ENCODE assay signal across 1 cellular context in the genomic region with DNA sequence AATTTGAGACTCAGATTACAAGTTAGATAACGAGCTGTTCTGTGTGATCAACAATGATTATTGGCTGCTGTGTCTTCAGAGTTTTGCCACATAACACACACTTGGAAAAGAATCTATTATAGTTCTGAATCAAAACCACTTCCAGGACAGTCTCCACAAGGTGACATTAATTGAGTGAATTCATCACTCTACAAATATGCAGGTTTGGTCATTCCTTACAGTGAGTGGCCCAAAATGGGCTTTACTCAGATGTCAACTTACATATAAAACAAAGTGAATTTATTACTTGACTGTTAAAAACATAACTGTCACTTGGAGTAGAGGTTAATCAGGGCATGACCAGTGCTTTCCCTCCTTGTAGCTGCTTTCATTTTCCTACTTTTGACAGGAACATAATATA.
TF ChIP-seq lines count a peak whose summit lies in the region.

No MANE protein-coding gene starts in this region.

TF ChIP-seq in GM23338, 12 proteins besides CTCF, POLR2A, EP300 and RAD21:
- TF ChIP-seq ZNF462 (CRISPR knock-in tag; IDR thresholded peaks at IDR 0.05) = no peak
- no peak for TF ChIP-seq ETS1 (IDR thresholded peaks at IDR 0.05)
- no peak for TF ChIP-seq EZH2phosphoT487 (IDR thresholded peaks at IDR 0.05; ENCODE audit: unreplicated experiment)
- no peak for TF ChIP-seq REST (IDR thresholded peaks at IDR 0.05; ENCODE audit: unreplicated experiment)
- no peak for TF ChIP-seq NANOG (IDR thresholded peaks at IDR 0.05; ENCODE audit: borderline replicate concordance)
- TF ChIP-seq ZNF114 (CRISPR knock-in tag; IDR thresholded peaks at IDR 0.05) = no peak
- TF ChIP-seq JUNB (IDR thresholded peaks at IDR 0.05; ENCODE audit: unreplicated experiment) = no peak
- TF ChIP-seq CREB1 (CRISPR knock-in tag; IDR thresholded peaks at IDR 0.05; ENCODE audit: low read depth) = no peak
- no peak for TF ChIP-seq POLR2AphosphoS5 (IDR thresholded peaks at IDR 0.05; ENCODE audit: low read depth)
- TF ChIP-seq ZNF331 (CRISPR knock-in tag; IDR thresholded peaks at IDR 0.05; ENCODE audit: low read depth) = no peak
- no peak for TF ChIP-seq STAT1 (IDR thresholded peaks at IDR 0.05; ENCODE audit: unreplicated experiment)
